ENCODE assay signal across 9 cellular contexts in the genomic region with DNA sequence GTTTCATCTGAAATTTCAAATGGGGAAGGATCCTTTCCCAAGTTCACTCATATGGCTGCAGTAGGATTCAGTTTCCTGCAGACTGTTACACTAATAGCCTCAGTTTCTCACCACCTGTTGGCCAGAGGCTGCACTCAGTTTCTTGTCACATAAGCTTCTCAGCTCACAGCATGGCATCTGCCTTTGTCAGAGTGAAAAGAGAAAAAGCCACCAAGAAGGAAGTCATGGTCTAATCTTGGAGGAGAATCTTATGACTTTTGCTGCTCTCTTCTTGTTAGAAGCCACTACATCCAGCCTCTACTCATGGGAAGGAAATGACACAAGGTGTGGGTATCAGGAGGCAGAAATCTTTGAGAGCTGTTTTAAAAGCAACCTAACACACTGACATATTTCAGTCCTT. TPM values are rescaled to one million over a fixed set of nuclear protein-coding genes. Genes with fewer than 3 reads are reported as not detected.
A peak's percentile ranks its signal among the peaks of the same experiment; 100 is the strongest.
DNase-seq lines count a peak whose midpoint lies in the region; ATAC-seq and TF ChIP-seq lines count a peak whose summit lies in the region.
"Had no signal": no experiment of that assay in that cellular context is flagged by ENCODE, and none has a peak within 500 bp of the region (broad histone marks: within the 10 kb centered on the region; RNA-seq: fewer than 3 reads in every experiment).

No MANE protein-coding gene starts in this region.

- no peak overlapping the region for H3K27ac ChIP-seq in trophoblast cell (ENCODE audit: low read depth, low read length)

- H3K4me1 ChIP-seq in trophoblast cell (ENCODE audit: control insufficient read depth in 1 of 2, insufficient read depth in 2 of 2, low read length in 2 of 2) = no peaks in the 10 kb centered on the region

- H3K9me3 ChIP-seq in trophoblast cell (ENCODE audit: insufficient read depth, low read depth, low read length) = no peaks in the 10 kb centered on the region

- H3K9ac ChIP-seq in trophoblast cell (ENCODE audit: low read length) = no peak overlapping the region

- no peak overlapping the region for H2AK5ac ChIP-seq in trophoblast cell (ENCODE audit: low read length)

- no peak overlapping the region for H3K4me2 ChIP-seq in trophoblast cell (ENCODE audit: low read length)

- H2AFZ ChIP-seq in trophoblast cell (ENCODE audit: insufficient read depth, low read length, poor library complexity) = no peak overlapping the region

- no peaks in the 10 kb centered on the region for H3K27me3 ChIP-seq in trophoblast cell (ENCODE audit: insufficient read depth, low read length)

- H2BK5ac ChIP-seq in trophoblast cell (ENCODE audit: low read depth, low read length, poor library complexity) = no peak overlapping the region

- peaks cover 49% of the 10 kb centered on the region for H3K4me1 Mint-ChIP-seq in activated naive CD4-positive, alpha-beta T cell treated with anti-CD3 and anti-CD28 coated beads, Interleukin-2, amount 10 ng/mL, durations not matched to agents 7 days and 5 days

- H3K36me3 ChIP-seq in trophoblast cell (ENCODE audit: control insufficient read depth in 1 of 2, insufficient read depth in 2 of 2, low read length in 2 of 2) = no peaks in the 10 kb centered on the region

- peak; percentile 86 for DNase-seq in GM12865 (ENCODE audit: low read depth)
- peak; percentile 44 for DNase-seq in activated naive CD4-positive, alpha-beta T cell treated with anti-CD3 and anti-CD28 coated beads, Interleukin-2, amount 10 ng/mL, durations not matched to agents 7 days and 5 days
- no peak for DNase-seq in Right ventricle myocardium superior
- DNase-seq in DMS 273 treated with DMSO at 0.1 percent for 48 hours (lab: John Stamatoyannopoulos, UW) = no peak
- DNase-seq in mucosa of gallbladder (ENCODE audit: low spot score) = no peak
- DNase-seq in trophoblast cell = no peak

- CTCF ChIA-PET in activated naive CD4-positive, alpha-beta T cell treated with anti-CD3 and anti-CD28 coated beads, Interleukin-2, amount 10 ng/mL, durations not matched to agents 7 days and 5 days (lab: Charles Lee) = no interaction called here

- no peak overlapping the region for H3K4ac ChIP-seq in trophoblast cell (ENCODE audit: low read depth, low read length)

- H3K4me3 Mint-ChIP-seq in activated naive CD4-positive, alpha-beta T cell treated with anti-CD3 and anti-CD28 coated beads, Interleukin-2, amount 10 ng/mL, durations not matched to agents 7 days and 5 days = peak overlapping the region; percentile 46

- no peaks in the 10 kb centered on the region for H3K79me1 ChIP-seq in trophoblast cell (ENCODE audit: low read length)

- H3K23ac ChIP-seq in trophoblast cell (ENCODE audit: low read length) = no peak overlapping the region

- H3K4me3 ChIP-seq in GM12865 (ENCODE audit: low read depth, low read length) = peak overlapping the region; percentile 32; the same call in 1 of the 2 replicates
- H3K4me3 ChIP-seq in trophoblast cell (ENCODE audit: low read depth, low read length) = no peak overlapping the region

- peaks cover 14% of the 10 kb centered on the region for H3K36me3 Mint-ChIP-seq in activated naive CD4-positive, alpha-beta T cell treated with anti-CD3 and anti-CD28 coated beads, Interleukin-2, amount 10 ng/mL, durations not matched to agents 7 days and 5 days

- no peak for TF ChIP-seq CTCF in GM12865 (IDR thresholded peaks at IDR 0.05; ENCODE audit: insufficient read depth, low read depth, low read length, missing control alignments)

- no peaks in the 10 kb centered on the region for H3K79me2 ChIP-seq in trophoblast cell (ENCODE audit: control insufficient read depth, insufficient read depth, low read length, poor library complexity)

- H3K14ac ChIP-seq in trophoblast cell (ENCODE audit: low read length) = no peak overlapping the region

- peak; percentile 74 for ATAC-seq in GM19455 (IDR thresholded peaks at IDR 0.05; ENCODE audit: unreplicated experiment)
- peak; percentile 61 for ATAC-seq in HG03175 (IDR thresholded peaks at IDR 0.05; ENCODE audit: unreplicated experiment)
- ATAC-seq in Right ventricle myocardium superior (ENCODE audit: poor library complexity) = no peak
- ATAC-seq: Panc1 had no signal

- no peak overlapping the region for H3K18ac ChIP-seq in trophoblast cell (ENCODE audit: low read length)

- H3K9me3 Mint-ChIP-seq in activated naive CD4-positive, alpha-beta T cell treated with anti-CD3 and anti-CD28 coated beads, Interleukin-2, amount 10 ng/mL, durations not matched to agents 7 days and 5 days = no peaks in the 10 kb centered on the region

- no peak overlapping the region for H4K12ac ChIP-seq in trophoblast cell (ENCODE audit: low read depth, low read length)

- H4K8ac ChIP-seq in trophoblast cell (ENCODE audit: low read depth, low read length) = no peak overlapping the region

- H2BK12ac ChIP-seq in trophoblast cell (ENCODE audit: low read length) = no peak overlapping the region

- H2BK120ac ChIP-seq in trophoblast cell (ENCODE audit: insufficient read depth, low read length, poor library complexity) = no peak overlapping the region

- intact Hi-C loops in Right ventricle myocardium superior (cut with DNase I) = no loop called here

- peak overlapping the region; percentile 91 for H3K27ac Mint-ChIP-seq in activated naive CD4-positive, alpha-beta T cell treated with anti-CD3 and anti-CD28 coated beads, Interleukin-2, amount 10 ng/mL, durations not matched to agents 7 days and 5 days

- no peaks in the 10 kb centered on the region for H3K27me3 Mint-ChIP-seq in activated naive CD4-positive, alpha-beta T cell treated with anti-CD3 and anti-CD28 coated beads, Interleukin-2, amount 10 ng/mL, durations not matched to agents 7 days and 5 days

- H4K91ac ChIP-seq in trophoblast cell (ENCODE audit: low read depth, low read length) = no peak overlapping the region

RNA-seq across cellular contexts. Expression of gene BTG1, which starts 39.4 kb away (rescaled TPM):
- 74.1 TPM for total RNA-seq in Right ventricle myocardium superior
- 235 TPM for total RNA-seq in mucosa of gallbladder
- 145 and 154 TPM in 2 replicates for polyA plus RNA-seq in trophoblast cell (2013)

Comparison
In these comparisons a context has a peak if more than half of its experiments do, and no peak if none do; other contexts are left out.
1. DNase-seq: peak in GM12865 (single experiment) and activated naive CD4-positive, alpha-beta T cell treated with anti-CD3 and anti-CD28 coated beads, Interleukin-2, amount 10 ng/mL, durations not matched to agents 7 days and 5 days (single experiment); none in Right ventricle myocardium superior (single experiment), DMS 273 treated with DMSO at 0.1 percent for 48 hours (single experiment), mucosa of gallbladder (single experiment) and trophoblast cell (0 of 2).